ENCODE assay signal across 1 cellular context in the genomic region with DNA sequence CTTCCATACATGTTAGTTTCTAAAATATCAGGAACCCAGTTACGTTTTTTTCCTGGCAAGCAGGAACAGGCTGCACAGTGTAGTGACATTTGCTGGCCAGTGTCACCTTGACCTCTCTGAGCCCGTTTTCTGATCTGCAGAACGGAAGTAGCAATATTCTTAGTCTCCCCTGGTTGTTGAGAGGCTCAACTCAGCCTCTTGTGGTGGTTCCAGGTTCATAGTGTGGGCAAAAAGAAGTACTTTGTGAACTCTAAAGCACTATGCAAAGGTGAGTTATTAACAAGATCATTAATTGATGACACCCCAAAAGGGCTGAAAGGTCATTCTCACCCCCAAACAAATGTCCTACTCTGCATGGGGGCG.
TF ChIP-seq lines count a peak whose summit lies in the region.

No MANE protein-coding gene starts in this region.

TF ChIP-seq in IMR-90, 13 proteins besides CTCF, POLR2A, EP300 and RAD21:
- TF ChIP-seq MXI1 (IDR thresholded peaks at IDR 0.05; ENCODE audit: borderline replicate concordance, low read depth, low read length) = no peak
- TF ChIP-seq, protein P1, sequence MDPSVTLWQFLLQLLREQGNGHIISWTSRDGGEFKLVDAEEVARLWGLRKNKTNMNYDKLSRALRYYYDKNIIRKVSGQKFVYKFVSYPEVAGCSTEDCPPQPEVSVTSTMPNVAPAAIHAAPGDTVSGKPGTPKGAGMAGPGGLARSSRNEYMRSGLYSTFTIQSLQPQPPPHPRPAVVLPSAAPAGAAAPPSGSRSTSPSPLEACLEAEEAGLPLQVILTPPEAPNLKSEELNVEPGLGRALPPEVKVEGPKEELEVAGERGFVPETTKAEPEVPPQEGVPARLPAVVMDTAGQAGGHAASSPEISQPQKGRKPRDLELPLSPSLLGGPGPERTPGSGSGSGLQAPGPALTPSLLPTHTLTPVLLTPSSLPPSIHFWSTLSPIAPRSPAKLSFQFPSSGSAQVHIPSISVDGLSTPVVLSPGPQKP (IDR thresholded peaks at IDR 0.05; ENCODE audit: borderline replicate concordance, low read depth, low read length) = no peak
- no peak for TF ChIP-seq SMC3 (IDR thresholded peaks at IDR 0.05; ENCODE audit: low read depth, low read length)
- TF ChIP-seq BHLHE40 (IDR thresholded peaks at IDR 0.05; ENCODE audit: low read depth, low read length) = no peak
- no peak for TF ChIP-seq MAZ (IDR thresholded peaks at IDR 0.05; ENCODE audit: borderline replicate concordance, low read depth, low read length)
- no peak for TF ChIP-seq FOS (IDR thresholded peaks at IDR 0.05; ENCODE audit: low read depth, low read length)
- TF ChIP-seq RCOR1 (IDR thresholded peaks at IDR 0.05; ENCODE audit: insufficient replicate concordance, low read length) = no peak
- no peak for TF ChIP-seq RFX5 (IDR thresholded peaks at IDR 0.05; ENCODE audit: low read depth, low read length)
- no peak for TF ChIP-seq NFE2L2 (IDR thresholded peaks at IDR 0.05; ENCODE audit: low read depth, low read length)
- no peak for TF ChIP-seq CEBPB (IDR thresholded peaks at IDR 0.05; ENCODE audit: low read depth, low read length)
- no peak for TF ChIP-seq MAFK (IDR thresholded peaks at IDR 0.05; ENCODE audit: low read depth, low read length)
